9 cellular contexts compared by ENCODE assay signal in genomic region chr14:33515899-33516298, GRCh38.
"Had no signal": no experiment of that assay in that cellular context is flagged by ENCODE, and none has a peak within 500 bp of the region (broad histone marks: within the 10 kb centered on the region; RNA-seq: fewer than 3 reads in every experiment).

No MANE protein-coding gene starts in this region.

- H3K9me3 Mint-ChIP-seq: HFFc6 had no signal

- H3K9me3 ChIP-seq: HAP-1 had no signal

- H3K4me1 Mint-ChIP-seq: IgD-negative memory B cell had no signal

- H3K9ac ChIP-seq: GM23248 had no signal

- FAIRE-seq: HepG2 had no signal

- H3K4me3 ChIP-seq: GM23248, HAP-1 had no signal

- DNase-seq: GM23248, GOT3, H7, HFFc6 had no signal

- H2AFZ ChIP-seq: GM23248 had no signal

- H3K27me3 Mint-ChIP-seq: IgD-negative memory B cell had no signal

- H3K27ac Mint-ChIP-seq: HFFc6, IgD-negative memory B cell had no signal

- H3K4me3 Mint-ChIP-seq: HFFc6, IgD-negative memory B cell had no signal

- ATAC-seq: HCT116, HepG2 had no signal

- H3K36me3 Mint-ChIP-seq: IgD-negative memory B cell had no signal

- H3K27ac ChIP-seq: GM23248, HL-60 had no signal

- H3K36me3 ChIP-seq: HAP-1 had no signal
